In the genomic region with DNA sequence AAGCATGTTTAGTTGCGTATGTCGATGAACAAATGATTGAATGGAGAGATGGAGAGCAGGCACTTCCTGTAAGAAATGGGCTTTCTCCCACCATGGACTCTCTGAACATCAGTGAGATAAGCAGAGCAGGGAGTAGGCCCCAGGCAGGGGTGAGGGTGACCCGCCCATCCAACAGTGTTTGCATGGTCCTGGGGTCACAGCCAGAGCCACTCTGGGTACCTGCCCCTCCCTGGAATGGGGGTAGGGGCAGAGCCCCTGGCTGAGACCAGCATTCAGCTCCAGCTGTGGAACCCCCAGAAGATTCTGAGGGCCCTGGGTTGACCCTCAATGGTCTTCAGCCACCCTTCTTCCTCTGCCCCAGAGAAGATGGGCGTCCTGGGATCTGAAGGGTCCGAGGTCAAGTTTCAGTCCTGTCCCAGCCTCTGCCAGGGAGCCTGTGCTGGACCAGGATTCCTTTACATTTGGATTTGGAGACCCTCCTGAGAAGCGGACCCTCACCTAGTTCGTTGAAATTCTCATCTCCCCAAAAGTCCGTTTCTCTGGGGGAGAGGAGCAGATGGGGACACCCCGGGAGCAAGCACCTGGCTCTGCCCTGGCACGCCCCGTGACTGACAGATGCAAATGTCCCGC, we compare ENCODE assay signal across 1 cellular context.
TF ChIP-seq lines count a peak whose summit lies in the region.

No MANE protein-coding gene starts in this region.

TF ChIP-seq in H1, 55 proteins besides CTCF, POLR2A, EP300 and RAD21:
- TF ChIP-seq BCL11A (IDR thresholded peaks at IDR 0.05; ENCODE audit: low read depth in 2 of 2, low read length in 2 of 2) (no peak), TAF7 (optimal IDR thresholded peaks at IDR 0.05; ENCODE audit: borderline replicate concordance, low read depth, low read length) (no peak), SIRT6 (IDR thresholded peaks at IDR 0.05; ENCODE audit: low read length) (no peak), SRF (IDR thresholded peaks at IDR 0.05; ENCODE audit: low read depth, low read length) (no peak), BRCA1 (IDR thresholded peaks at IDR 0.05; ENCODE audit: low read depth, low read length) (no peak), HDAC2 (IDR thresholded peaks at IDR 0.05; ENCODE audit: borderline replicate concordance in 1 of 2, low read depth in 2 of 2, low read length in 2 of 2) (no peak), SUZ12 (IDR thresholded peaks at IDR 0.05; ENCODE audit: low read length) (no peak), SIX5 (IDR thresholded peaks at IDR 0.05; ENCODE audit: low read depth, low read length) (no peak)
